ENCODE assay signal across 27 cellular contexts in the genomic region with DNA sequence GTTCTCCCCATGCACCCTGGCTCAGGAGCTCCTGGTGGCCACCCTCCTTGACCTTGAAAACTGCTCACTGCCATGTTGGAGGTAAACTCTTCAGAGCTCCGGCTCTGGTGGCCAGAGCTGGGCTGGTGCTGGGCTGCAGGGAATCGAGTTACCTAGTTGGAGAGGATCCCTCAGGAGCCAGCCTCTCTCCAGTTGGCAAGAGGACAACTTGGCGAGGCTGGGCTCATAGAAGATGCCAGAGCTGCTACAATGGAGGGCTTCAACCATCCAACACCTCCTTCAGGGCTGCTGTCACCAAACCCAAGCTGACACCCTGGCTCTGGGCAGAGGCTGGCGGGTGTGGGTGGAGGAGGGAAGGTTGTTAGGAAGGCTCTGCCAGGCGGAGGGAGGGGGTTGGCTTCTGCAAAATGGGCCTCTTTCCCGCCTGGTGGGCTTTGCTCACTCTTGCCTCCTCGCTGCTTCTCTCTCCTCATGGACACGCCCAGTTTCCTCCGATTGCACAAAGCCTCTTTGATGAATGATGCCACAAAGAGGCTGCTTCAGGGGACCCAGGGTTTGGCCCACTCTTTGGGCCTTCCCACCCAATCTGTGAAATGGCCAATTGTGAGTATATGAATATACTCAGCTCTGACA. TPM values are rescaled to one million over a fixed set of nuclear protein-coding genes. Genes with fewer than 3 reads are reported as not detected.
DNase-seq lines count a peak whose midpoint lies in the region; ATAC-seq and TF ChIP-seq lines count a peak whose summit lies in the region.
"Had no signal": no experiment of that assay in that cellular context is flagged by ENCODE, and none has a peak within 500 bp of the region (broad histone marks: within the 10 kb centered on the region; RNA-seq: fewer than 3 reads in every experiment).

No MANE protein-coding gene starts in this region.

- H3K9me3 ChIP-seq in left ventricle myocardium inferior (replicated peaks) (no peaks in the 10 kb centered on the region), psoas muscle (no peaks in the 10 kb centered on the region)
- H3K9me3 ChIP-seq: uterus had no signal

- intact Hi-C loops in left ventricle myocardium inferior (cut with micrococcal nuclease) (no loop called here), psoas muscle (cut with DNase I) (no loop called here)

- TF ChIP-seq CTCF in left ventricle myocardium inferior (IDR thresholded peaks at IDR 0.05; ENCODE audit: borderline replicate concordance) (no peak), psoas muscle (IDR thresholded peaks at IDR 0.05) (no peak)

- ATAC-seq in psoas muscle (peak in 3 of 4 donors; percentile 48 to 64 (median 60)), HG02588 (IDR thresholded peaks at IDR 0.05; ENCODE audit: unreplicated experiment) (no peak)
- ATAC-seq: activated T-cell treated with anti-CD3 and anti-CD28 coated beads, Interleukin-2, amount 50 U/mL, for 72 hours; GM12878; stimulated activated naive CD8-positive, alpha-beta T cell treated with anti-CD3 and anti-CD28 coated beads, Interleukin-15, Interleukin-2, amounts not matched to agents 100 U/mL and 50 U/mL, for 24 hours had no signal

- H3K4me1 ChIP-seq in left ventricle myocardium inferior (peaks cover 13% of the 10 kb centered on the region), psoas muscle (peaks cover 8% of the 10 kb centered on the region)
- H3K4me1 ChIP-seq: uterus had no signal

- H3K36me3 ChIP-seq in left ventricle myocardium inferior, result no peaks in the 10 kb centered on the region
- H3K36me3 ChIP-seq in psoas muscle (ENCODE audit: insufficient read depth in 1 of 2, low read depth in 1 of 2), result no peaks in the 10 kb centered on the region
- H3K36me3 ChIP-seq: uterus had no signal

- DNase-seq in NCI-H1092 (lab: John Stamatoyannopoulos, UW) (peak; percentile 17), NCI-H446 treated with DMSO at 0.1 percent for 48 hours (lab: John Stamatoyannopoulos, UW) (peak; percentile 58), left ventricle myocardium inferior (peak; percentile 35), psoas muscle (no peak), ACHN (no peak)
- DNase-seq in stimulated activated CD4-positive, alpha-beta T cell treated with anti-CD3 and anti-CD28 coated beads, Interleukin-1b, Interleukin-23, amount 100 ng/mL, for 48 hours, result no peak
- DNase-seq: activated B cell treated with CpG ODN at 0.5 μM for 24 hours; activated CD4-positive, alpha-beta T cell treated with anti-CD3 and anti-CD28 coated beads, Interleukin-2, amount 50 U/mL, for 1 hour; activated naive CD4-positive, alpha-beta T cell treated with Interleukin-2 at 50 U/mL for 16 hours; activated T-cell treated with anti-CD3 and anti-CD28 coated beads, Interleukin-2, amount 50 U/mL, for 72 hours; caudate nucleus; CD8-positive, alpha-beta memory T cell; cortex of kidney; DMS153; erythroblast; glutamatergic neuron; H7; MM.1S; NCI-H1417; NCI-H510A; nucleus accumbens; stimulated activated naive CD8-positive, alpha-beta T cell treated with anti-CD3 and anti-CD28 coated beads, Interleukin-15, Interleukin-2, amounts not matched to agents 100 U/mL and 50 U/mL, for 24 hours; T-helper 1 cell; uterus had no signal

- H3K27me3 ChIP-seq in left ventricle myocardium inferior (ENCODE audit: low read depth), result no peaks in the 10 kb centered on the region
- no peaks in the 10 kb centered on the region for H3K27me3 ChIP-seq in psoas muscle (ENCODE audit: insufficient read depth in 3 of 3, low read length in 2 of 3)
- H3K27me3 ChIP-seq: uterus had no signal

- in situ Hi-C loops in ACHN (cut with HindIII; ENCODE audit: low pct_ligation_motif_present, low pct_unique_long_range_greater_than_20kb, low sequenced_read_pairs), result no loop called here

- no peak overlapping the region for H3K4me3 ChIP-seq in left ventricle myocardium inferior
- H3K4me3 ChIP-seq in psoas muscle, result no peak overlapping the region
- H3K4me3 ChIP-seq: GM12878, SK-N-MC, uterus had no signal

- WGBS in psoas muscle, 3 donors, result 58 to 68% (median 66%) methylated on average over 9 of the region's 9 CpGs

- no peak overlapping the region for H3K27ac ChIP-seq in left ventricle myocardium inferior (replicated peaks)
- H3K27ac ChIP-seq in psoas muscle, result no peak overlapping the region
- H3K27ac ChIP-seq: SK-N-MC, uterus had no signal

RNA-seq across cellular contexts. Expression of gene THAP12, which starts 53.1 kb away (rescaled TPM):
- 20.5 TPM for total RNA-seq in left ventricle myocardium inferior
- 10 to 100 TPM; 21.8 to 38.1 (median 34.7) TPM for total RNA-seq in psoas muscle
- 10 to 100 TPM; 15.6 to 35.9 (median 17.1) TPM for polyA plus RNA-seq in psoas muscle

RNA-seq across cellular contexts. Expression of gene GVQW3, which starts 53.3 kb away (rescaled TPM):
- total RNA-seq in left ventricle myocardium inferior (1.8 TPM), psoas muscle (under 1 TPM; 0.17 to 0.94 (median 0.55) TPM)
- polyA plus RNA-seq in psoas muscle, result 1 to 10 TPM in 1 of 3 donors, under 1 TPM in 2; 0.30 to 2.7 (median 0.40) TPM

Comparison
In these comparisons a context has a peak if more than half of its experiments do, and no peak if none do; other contexts are left out.
1. DNase-seq: peak in NCI-H1092 (single experiment), NCI-H446 treated with DMSO at 0.1 percent for 48 hours (single experiment) and left ventricle myocardium inferior (single experiment); none in psoas muscle (0 of 2), stimulated activated CD4-positive, alpha-beta T cell treated with anti-CD3 and anti-CD28 coated beads, Interleukin-1b, Interleukin-23, amount 100 ng/mL, for 48 hours (single experiment) and ACHN (single experiment).